In the genomic region with DNA sequence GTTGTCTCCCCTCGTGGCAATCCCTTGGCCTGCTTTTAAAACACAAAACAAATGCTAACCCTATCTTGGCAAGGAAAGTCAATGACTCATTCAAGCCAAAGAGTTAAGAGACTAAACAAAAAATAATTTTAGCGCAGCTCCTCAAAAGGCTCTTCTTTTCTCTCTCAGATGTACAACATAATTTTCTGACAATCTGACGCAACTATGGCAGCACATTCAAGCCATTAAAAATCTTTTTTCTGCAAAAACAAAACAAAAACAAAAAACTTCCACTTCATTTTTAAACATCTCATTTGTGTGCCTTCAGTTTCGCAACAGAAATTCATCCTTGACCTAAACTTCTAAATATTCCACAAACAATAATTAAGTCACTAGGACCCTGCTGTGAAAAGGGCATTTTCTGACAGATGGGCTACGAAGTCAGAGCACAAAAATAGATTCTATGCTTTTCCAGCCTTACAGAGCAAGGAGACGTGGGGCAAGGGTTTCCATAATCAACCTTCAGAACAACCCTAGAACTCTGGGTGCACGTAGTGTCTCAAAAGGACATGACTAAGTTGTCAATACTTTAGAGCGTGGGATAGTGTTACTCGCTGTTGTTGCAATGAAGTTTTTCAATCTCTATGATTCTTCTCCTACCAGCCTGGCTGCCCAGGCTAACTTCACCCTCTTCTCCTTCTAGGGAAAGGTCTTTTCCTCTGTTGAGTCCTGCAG, we compare ENCODE assay signal across 11 cellular contexts.
A peak's percentile ranks its signal among the peaks of the same experiment; 100 is the strongest.
DNase-seq lines count a peak whose midpoint lies in the region; ATAC-seq and TF ChIP-seq lines count a peak whose summit lies in the region.
"Had no signal": no experiment of that assay in that cellular context is flagged by ENCODE, and none has a peak within 500 bp of the region (broad histone marks: within the 10 kb centered on the region; RNA-seq: fewer than 3 reads in every experiment).

No MANE protein-coding gene starts in this region.

- H3K27ac ChIP-seq in RWPE2 (ENCODE audit: poor library complexity, severe bottlenecking): peak overlapping the region; percentile 19
- H3K27ac ChIP-seq: VCaP had no signal

- H3K4me1 ChIP-seq in RWPE2 (ENCODE audit: insufficient read depth, poor library complexity, severe bottlenecking): peaks cover 35% of the 10 kb centered on the region

- DNase-seq in G401 (ENCODE audit: low spot score) (peak; percentile 49), RWPE2 (ENCODE audit: low spot score) (no peak), fibroblast of gingiva (ENCODE audit: low read depth) (peak; percentile 78), renal cortical epithelial cell (ENCODE audit: low read depth) (peak; percentile 56), NCI-H2029 treated with DMSO at 0.1 percent for 48 hours (lab: John Stamatoyannopoulos, UW) (no peak), germinal center (ENCODE audit: low spot score) (no peak)
- no peak for DNase-seq in activated CD4-positive, CD25-positive, alpha-beta regulatory T cell treated with anti-CD3 and anti-CD28 coated beads, Interleukin-2, amount 50 U/mL, for 72 hours
- DNase-seq: NCI-H69 had no signal

- no peak for TF ChIP-seq CTCF in RWPE2 (IDR thresholded peaks at IDR 0.05; ENCODE audit: poor library complexity, severe bottlenecking)

- H3K36me3 ChIP-seq in RWPE2 (ENCODE audit: low read depth): no peaks in the 10 kb centered on the region

- peak; percentile 55; the same call in 2 of the 3 replicates for ATAC-seq in RWPE2 (ENCODE audit: low read depth)
- no peak for ATAC-seq in activated CD4-positive, CD25-positive, alpha-beta regulatory T cell treated with anti-CD3 and anti-CD28 coated beads, Interleukin-2, amount 50 U/mL, for 24 hours
- ATAC-seq: natural killer cell treated with Interleukin-12 subunit alpha and Interleukin-12 subunit beta and Interleukin-15 and Interleukin-18, amount 100 ng/mL, for 72 hours had no signal

- H3K27me3 ChIP-seq in RWPE2 (ENCODE audit: insufficient read depth, poor library complexity, severe bottlenecking): no peaks in the 10 kb centered on the region

- in situ Hi-C loops in G401 (cut with HindIII; ENCODE audit: low sequenced_read_pairs): no loop called here

- H3K4me3 ChIP-seq in RWPE2 (ENCODE audit: severe bottlenecking): no peak overlapping the region

- no peaks in the 10 kb centered on the region for H3K9me3 ChIP-seq in RWPE2 (ENCODE audit: severe bottlenecking)

Comparison
In these comparisons a context has a peak if more than half of its experiments do, and no peak if none do; other contexts are left out.
1. DNase-seq: peak in G401 (single experiment), fibroblast of gingiva (single experiment) and renal cortical epithelial cell (single experiment); none in RWPE2 (single experiment), activated CD4-positive, CD25-positive, alpha-beta regulatory T cell treated with anti-CD3 and anti-CD28 coated beads, Interleukin-2, amount 50 U/mL, for 72 hours (single experiment), NCI-H2029 treated with DMSO at 0.1 percent for 48 hours (single experiment) and germinal center (single experiment).